In the genomic region with DNA sequence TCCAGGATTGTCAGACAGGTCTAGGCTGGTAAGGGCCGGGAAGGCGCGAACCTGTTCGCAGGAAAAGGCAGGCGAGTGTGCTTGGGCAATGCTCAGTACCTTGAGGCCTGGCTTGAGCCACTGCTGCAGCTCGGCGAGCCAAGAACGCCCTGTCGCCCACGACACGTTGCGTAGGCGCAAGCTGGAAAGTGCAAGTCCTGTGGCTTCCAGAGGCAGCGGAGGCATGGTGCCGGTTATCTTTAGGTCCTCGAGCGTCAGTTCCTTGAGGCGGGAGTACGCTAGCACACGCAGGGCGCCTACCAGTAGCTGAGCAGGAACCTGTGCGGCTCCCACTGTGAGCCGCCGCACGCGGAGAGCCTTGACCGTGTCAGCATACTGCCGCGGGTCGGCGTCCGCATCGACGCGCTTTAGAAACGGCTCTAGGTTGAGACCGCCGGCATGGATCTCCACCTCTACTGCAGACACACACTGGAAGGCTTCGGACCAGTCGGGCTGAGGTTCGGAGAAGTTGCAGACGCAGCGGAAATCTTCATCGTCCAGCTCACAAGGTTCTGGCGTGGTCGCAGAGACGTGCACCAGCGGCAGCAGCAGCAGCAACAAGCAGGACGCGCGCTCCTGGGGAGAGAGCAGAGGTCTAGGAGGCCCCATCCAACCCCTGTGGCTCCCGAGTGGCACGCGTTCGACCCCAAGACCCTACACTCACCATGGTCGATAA, we compare ENCODE assay signal across 8 cellular contexts. TPM values are rescaled to one million over a fixed set of nuclear protein-coding genes. Genes with fewer than 3 reads are reported as not detected.
DNase-seq lines count a peak whose midpoint lies in the region; ATAC-seq and TF ChIP-seq lines count a peak whose summit lies in the region.

No MANE protein-coding gene starts in this region.

- TF ChIP-seq CTCF in AG04450 (IDR thresholded peaks at IDR 0.05; ENCODE audit: low read depth, low read length), result no peak
- no peak for TF ChIP-seq CTCF in dorsolateral prefrontal cortex (IDR thresholded peaks at IDR 0.05 in 54 of 56, conservative IDR thresholded peaks at IDR 0.05 in 2 of 56; ENCODE audit: low read depth in 1 of 56, partially characterized antibody in 56 of 56)
- no peak for TF ChIP-seq CTCF in stomach (IDR thresholded peaks at IDR 0.05)

- intact Hi-C loops in dorsolateral prefrontal cortex (cut with DNase I), result loop anchor here in 1 of 2 donors (10.0 kb wide), 1 partner anchor 268 kb away; the partner anchor contains the start of gene SLC4A9
- intact Hi-C loops in stomach (cut with DNase I; ENCODE audit: low total_unique reads), result loop anchor here (5.0 kb wide), 1 partner anchor 65 kb away; no protein-coding TSS in a partner anchor

- ATAC-seq in GM19025 (IDR thresholded peaks at IDR 0.05; ENCODE audit: low read depth, unreplicated experiment) (peak; percentile 54), HG03460 (IDR thresholded peaks at IDR 0.05; ENCODE audit: unreplicated experiment) (peak; percentile 54), SK-N-SH treated with all-trans-retinoic acid at 6 μM for 48 hours (no peak)

- peak overlapping the region; percentile 60 for H3K4me3 ChIP-seq in AG04450 (ENCODE audit: low read depth, low read length)
- H3K4me3 ChIP-seq in dorsolateral prefrontal cortex, result peak overlapping the region; percentile 42 to 75 (median 61)
- H3K4me3 ChIP-seq in mesodermal cell (ENCODE audit: extremely low read depth, insufficient read depth, low read length, poor library complexity, severe bottlenecking), result peak overlapping the region; percentile 28
- H3K4me3 ChIP-seq in stomach, result peak overlapping the region; percentile 54 to 63 (median 58)

- H3K36me3 ChIP-seq in mesodermal cell (ENCODE audit: control insufficient read depth, insufficient read depth, low read length) (no peaks in the 10 kb centered on the region), stomach (no peaks in the 10 kb centered on the region)

- POLR2A ChIA-PET in AG04450 (lab: Yijun Ruan, JAX), result interaction anchor here (0.9 to 1.1 kb wide), 3 partner anchors 15 to 69 kb away, joined by 3 to 13 read pairs (median 3); partner anchors contain the start of genes IK and NDUFA2

- TF ChIP-seq EP300 in stomach (IDR thresholded peaks at IDR 0.05), result no peak

- H3K27ac ChIP-seq in AG04450 (ENCODE audit: low read depth, low read length), result no peak overlapping the region
- H3K27ac ChIP-seq in dorsolateral prefrontal cortex, result peak overlapping the region in 57 of 59 donors; percentile 11 to 88 (median 71)
- H3K27ac ChIP-seq in mesodermal cell (ENCODE audit: low read depth, low read length, severe bottlenecking), result no peak overlapping the region
- peak overlapping the region; percentile 27 to 86 (median 73) for H3K27ac ChIP-seq in stomach

- WGBS in mesodermal cell (ENCODE audit: insufficient coverage in 2 of 2), 2 experiments, result 47 to 54% methylated on average over 50 to 56 of the region's 56 CpGs
- WGBS in stomach, 5 donors, result 0 to 2% (median 0%) methylated on average over 18 to 56 of the region's 56 CpGs

- H3K9me3 ChIP-seq in AG04450 (ENCODE audit: control insufficient read depth, insufficient read depth, low read length) (peaks cover 10% of the 10 kb centered on the region), mesodermal cell (ENCODE audit: control insufficient read depth, low read length) (peaks cover 12% of the 10 kb centered on the region), stomach (no peaks in the 10 kb centered on the region)

- CTCF ChIA-PET in AG04450 (lab: Charles Lee), result interaction anchor here (0.8 to 1.2 kb wide), 4 partner anchors 75 to 281 kb away, joined by 3 to 6 read pairs (median 4); partner anchors contain the start of genes EIF4EBP3 and SRA1

- peaks cover 2% of the 10 kb centered on the region for H3K4me1 ChIP-seq in mesodermal cell (ENCODE audit: control insufficient read depth, insufficient read depth, low read length, poor library complexity, severe bottlenecking)
- peaks cover 7 to 38% (median 20%) of the 10 kb centered on the region in 4 donors for H3K4me1 ChIP-seq in stomach

- TF ChIP-seq POLR2A in stomach (IDR thresholded peaks at IDR 0.05), result no peak

- peaks cover 21% of the 10 kb centered on the region for H3K27me3 ChIP-seq in AG04450 (ENCODE audit: control insufficient read depth, insufficient read depth, low read length)
- no peaks in the 10 kb centered on the region for H3K27me3 ChIP-seq in dorsolateral prefrontal cortex
- no peaks in the 10 kb centered on the region for H3K27me3 ChIP-seq in stomach

- no peak for DNase-seq in AG04450 (ENCODE audit: low read depth, low spot score)
- peak; percentile 46 for DNase-seq in activated CD4-positive, alpha-beta T cell treated with anti-CD3 and anti-CD28 coated beads, Interleukin-2, amount 50 U/mL, for 1 hour
- DNase-seq in dorsolateral prefrontal cortex, result peak in 8 of 10 donors; percentile 58 to 78 (median 68)
- DNase-seq in stomach, result peak; percentile 58

TF ChIP-seq in SK-N-SH treated with all-trans-retinoic acid at 6 μM for 48 hours, 23 proteins besides CTCF, POLR2A, EP300 and RAD21 (continues in another document):
- TF ChIP-seq ZNF565 (CRISPR knock-in tag; conservative IDR thresholded peaks at IDR 0.05; ENCODE audit: low read depth) (no peak), ZFP3 (CRISPR knock-in tag; IDR thresholded peaks at IDR 0.05) (no peak), ESRRG (CRISPR knock-in tag; IDR thresholded peaks at IDR 0.05) (no peak), ZNF8 (CRISPR knock-in tag; IDR thresholded peaks at IDR 0.05) (no peak), BACH2 (CRISPR knock-in tag; IDR thresholded peaks at IDR 0.05; ENCODE audit: borderline replicate concordance) (no peak), TOX (CRISPR knock-in tag; IDR thresholded peaks at IDR 0.05; ENCODE audit: borderline replicate concordance) (no peak), ZNF70 (CRISPR knock-in tag; IDR thresholded peaks at IDR 0.05) (no peak), ARNTL (CRISPR knock-in tag; IDR thresholded peaks at IDR 0.05; ENCODE audit: borderline replicate concordance, low read depth) (no peak)
- TF ChIP-seq, protein P1, sequence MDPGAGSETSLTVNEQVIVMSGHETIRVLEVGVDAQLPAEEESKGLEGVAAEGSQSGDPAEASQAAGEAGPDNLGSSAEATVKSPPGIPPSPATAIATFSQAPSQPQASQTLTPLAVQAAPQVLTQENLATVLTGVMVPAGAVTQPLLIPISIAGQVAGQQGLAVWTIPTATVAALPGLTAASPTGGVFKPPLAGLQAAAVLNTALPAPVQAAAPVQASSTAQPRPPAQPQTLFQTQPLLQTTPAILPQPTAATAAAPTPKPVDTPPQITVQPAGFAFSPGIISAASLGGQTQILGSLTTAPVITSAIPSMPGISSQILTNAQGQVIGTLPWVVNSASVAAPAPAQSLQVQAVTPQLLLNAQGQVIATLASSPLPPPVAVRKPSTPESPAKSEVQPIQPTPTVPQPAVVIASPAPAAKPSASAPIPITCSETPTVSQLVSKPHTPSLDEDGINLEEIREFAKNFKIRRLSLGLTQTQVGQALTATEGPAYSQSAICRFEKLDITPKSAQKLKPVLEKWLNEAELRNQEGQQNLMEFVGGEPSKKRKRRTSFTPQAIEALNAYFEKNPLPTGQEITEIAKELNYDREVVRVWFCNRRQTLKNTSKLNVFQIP (CRISPR knock-in tag; IDR thresholded peaks at IDR 0.05; ENCODE audit: borderline replicate concordance, low read depth), result no peak

RNA-seq across cellular contexts. Expression of gene CD14, which starts 0.5 kb away (rescaled TPM):
- polyA plus RNA-seq in AG04450 (2011; rRNA removed), result 0.29 and 0.71 TPM in 2 replicates
- polyA minus RNA-seq in AG04450 (2011; rRNA and poly(A)+ RNA removed), result 0.13 TPM in 1 of 2 replicates, not detected in the other
- 100 to 1,000 TPM in 3 of 120 experiments, 10 to 100 TPM in 105, 1 to 10 TPM in 12; 6.3 to 175 (median 23.8) TPM for total RNA-seq in dorsolateral prefrontal cortex
- polyA plus RNA-seq in mesodermal cell (2013, experiment 1 of 2), result 4.6 TPM
- 4.1 TPM for polyA plus RNA-seq in mesodermal cell (2013, experiment 2 of 2)
- total RNA-seq in stomach, result 10 to 100 TPM in 4 of 5 donors, 1 to 10 TPM in 1; 8.5 to 99.8 (median 23.9) TPM
- 10 to 100 TPM; 17.0 to 45.6 (median 35.0) TPM for polyA plus RNA-seq in stomach

RNA-seq across cellular contexts. Expression of gene TMCO6, which starts 6.7 kb away (rescaled TPM):
- polyA plus RNA-seq in AG04450 (2011; rRNA removed) (5.0 and 5.7 TPM in 2 replicates), stomach (10 to 100 TPM in 1 of 3 donors, 1 to 10 TPM in 2; 6.8 to 15.5 (median 7.9) TPM)
- polyA minus RNA-seq in AG04450 (2011; rRNA and poly(A)+ RNA removed), result 5.2 and 8.5 TPM in 2 replicates
- total RNA-seq in dorsolateral prefrontal cortex (10 to 100 TPM in 75 of 120 experiments, 1 to 10 TPM in 45; 5.4 to 18.1 (median 10.8) TPM), stomach (10 to 100 TPM in 2 of 5 donors, 1 to 10 TPM in 3; 4.0 to 40.8 (median 7.0) TPM)
- polyA plus RNA-seq in mesodermal cell (2013, experiment 1 of 2), result 15.0 TPM
- 11.4 TPM for polyA plus RNA-seq in mesodermal cell (2013, experiment 2 of 2)

RNA-seq across cellular contexts. Expression of gene NDUFA2, which starts 14.9 kb away (rescaled TPM):
- polyA plus RNA-seq in AG04450 (2011; rRNA removed) (64.0 and 85.6 TPM in 2 replicates), stomach (100 to 1,000 TPM; 266 to 271 (median 271) TPM)
- 6.5 and 12.8 TPM in 2 replicates for polyA minus RNA-seq in AG04450 (2011; rRNA and poly(A)+ RNA removed)
- total RNA-seq in dorsolateral prefrontal cortex (10 to 100 TPM; 32.1 to 76.3 (median 57.7) TPM), stomach (100 to 1,000 TPM in 1 of 5 donors, 10 to 100 TPM in 4; 28.6 to 171 (median 42.3) TPM)
- 104 TPM for polyA plus RNA-seq in mesodermal cell (2013, experiment 1 of 2)
- polyA plus RNA-seq in mesodermal cell (2013, experiment 2 of 2), result 96.7 TPM

RNA-seq across cellular contexts. Expression of gene IK, which starts 15.1 kb away (rescaled TPM):
- polyA plus RNA-seq in AG04450 (2011; rRNA removed), result 118 and 136 TPM in 2 replicates
- 81.9 and 87.3 TPM in 2 replicates for polyA minus RNA-seq in AG04450 (2011; rRNA and poly(A)+ RNA removed)
- 100 to 1,000 TPM in 1 of 120 experiments, 10 to 100 TPM in 119; 53.9 to 101 (median 81.5) TPM for total RNA-seq in dorsolateral prefrontal cortex
- polyA plus RNA-seq in mesodermal cell (2013, experiment 1 of 2), result 99.4 TPM
- 97.7 TPM for polyA plus RNA-seq in mesodermal cell (2013, experiment 2 of 2)
- 100 to 1,000 TPM in 1 of 5 donors, 10 to 100 TPM in 4; 69.4 to 155 (median 73.3) TPM for total RNA-seq in stomach
- 10 to 100 TPM; 53.1 to 68.7 (median 61.4) TPM for polyA plus RNA-seq in stomach

RNA-seq across cellular contexts. Expression of gene WDR55, which starts 32.2 kb away (rescaled TPM):
- polyA plus RNA-seq in AG04450 (2011; rRNA removed) (13.6 and 14.3 TPM in 2 replicates), stomach (10 to 100 TPM; 13.8 to 19.6 (median 17.8) TPM)
- 19.2 and 22.8 TPM in 2 replicates for polyA minus RNA-seq in AG04450 (2011; rRNA and poly(A)+ RNA removed)
- total RNA-seq in dorsolateral prefrontal cortex (10 to 100 TPM; 13.3 to 31.0 (median 17.6) TPM), stomach (10 to 100 TPM; 20.7 to 51.0 (median 31.0) TPM)
- polyA plus RNA-seq in mesodermal cell (2013, experiment 1 of 2), result 18.6 TPM
- 14.3 TPM for polyA plus RNA-seq in mesodermal cell (2013, experiment 2 of 2)

Comparison
In these comparisons a context has a peak if more than half of its experiments do, and no peak if none do; other contexts are left out.
1. H3K27ac ChIP-seq: peak in dorsolateral prefrontal cortex (57 of 59) and stomach (5 of 5); none in AG04450 (single experiment) and mesodermal cell (single experiment).
2. Peak in every context shown above with its lines, with median percentiles within 50 percentile points of each other: H3K4me3 ChIP-seq.